Comparison of ENCODE assay signal across 9 cellular contexts in genomic region chr6:111715321-111715720, GRCh38.
DNase-seq lines count a peak whose midpoint lies in the region; TF ChIP-seq lines count a peak whose summit lies in the region.
"Had no signal": no experiment of that assay in that cellular context is flagged by ENCODE, and none has a peak within 500 bp of the region (broad histone marks: within the 10 kb centered on the region; RNA-seq: fewer than 3 reads in every experiment).

No MANE protein-coding gene starts in this region.

- TF ChIP-seq CTCF in WERI-Rb-1 (IDR thresholded peaks at IDR 0.05; ENCODE audit: low read depth, low read length) (no peak), tibial nerve (IDR thresholded peaks at IDR 0.05) (no peak)

- no peak for TF ChIP-seq POLR2A in tibial nerve (IDR thresholded peaks at IDR 0.05)

- H3K4me3 ChIP-seq in WERI-Rb-1 (ENCODE audit: low read depth, low read length), result no peak overlapping the region
- no peak overlapping the region for H3K4me3 ChIP-seq in tibial nerve
- H3K4me3 ChIP-seq: GM23248 had no signal

- H3K36me3 ChIP-seq in WERI-Rb-1 (peaks cover 21% of the 10 kb centered on the region), tibial nerve (peaks cover 0 to 46% (median 6%) of the 10 kb centered on the region in 3 donors)

- WGBS in tibial nerve, 2 donors, result 62 to 70% methylated on average over 6 of the region's 6 CpGs

- H3K9me3 ChIP-seq in WERI-Rb-1 (ENCODE audit: severe bottlenecking) (no peaks in the 10 kb centered on the region), tibial nerve (no peaks in the 10 kb centered on the region)

- no peak for TF ChIP-seq EP300 in tibial nerve (IDR thresholded peaks at IDR 0.05)

- H3K27ac ChIP-seq in WERI-Rb-1 (no peak overlapping the region), tibial nerve (no peak overlapping the region)
- H3K27ac ChIP-seq: GM23248 had no signal

- H3K27me3 ChIP-seq in WERI-Rb-1 (ENCODE audit: insufficient read depth, low read depth, severe bottlenecking), result no peaks in the 10 kb centered on the region
- no peaks in the 10 kb centered on the region for H3K27me3 ChIP-seq in tibial nerve

- DNase-seq in NCI-H2196 (lab: John Stamatoyannopoulos, UW; ENCODE audit: unreplicated experiment) (peak; percentile 11), NCI-H2196 treated with DMSO at 0.1 percent for 48 hours (lab: John Stamatoyannopoulos, UW; ENCODE audit: unreplicated experiment) (no peak), T-helper 2 cell (peak in 4 of 5 experiments; percentile 6 to 79 (median 32)), anterior cingulate cortex (lab: John Stamatoyannopoulos, UW) (peak in 34 of 58 donors; percentile 8 to 73 (median 29)), NCI-H774 (lab: John Stamatoyannopoulos, UW) (no peak), WERI-Rb-1 (no peak), tibial nerve (ENCODE audit: low spot score in 2 of 2) (no peak)
- DNase-seq in stimulated activated CD4-positive, alpha-beta T cell treated with anti-CD3 and anti-CD28 coated beads, Interleukin-4, amount 100 ng/mL, for 4 hours, result peak; percentile 22 to 62
- DNase-seq: GM23248 had no signal

- H3K4me1 ChIP-seq in tibial nerve, result peaks cover 0 to 30% (median 7%) of the 10 kb centered on the region in 4 donors

Comparison
In these comparisons a context has a peak if more than half of its experiments do, and no peak if none do; other contexts are left out.
1. DNase-seq: peak in NCI-H2196 (single experiment), T-helper 2 cell (4 of 5), anterior cingulate cortex (34 of 58) and stimulated activated CD4-positive, alpha-beta T cell treated with anti-CD3 and anti-CD28 coated beads, Interleukin-4, amount 100 ng/mL, for 4 hours (2 of 2); none in NCI-H2196 treated with DMSO at 0.1 percent for 48 hours (single experiment), NCI-H774 (single experiment), WERI-Rb-1 (single experiment) and tibial nerve (0 of 2).